13 cellular contexts compared by ENCODE assay signal in genomic region chr19:8396185-8396562, GRCh38. TPM values are rescaled to one million over a fixed set of nuclear protein-coding genes. Genes with fewer than 3 reads are reported as not detected.
DNase-seq lines count a peak whose midpoint lies in the region; ATAC-seq and TF ChIP-seq lines count a peak whose summit lies in the region.
"Had no signal": no experiment of that assay in that cellular context is flagged by ENCODE, and none has a peak within 500 bp of the region (broad histone marks: within the 10 kb centered on the region; RNA-seq: fewer than 3 reads in every experiment).

No MANE protein-coding gene starts in this region.

- no peak for ATAC-seq in SK-N-SH treated with all-trans-retinoic acid at 6 μM for 48 hours

- no peaks in the 10 kb centered on the region for H3K9me2 ChIP-seq in SK-N-SH

- 95% methylated on average over 7 of the region's 7 CpGs for WGBS in SK-N-SH (ENCODE audit: low lambda C conversion rate)
- WGBS in endodermal cell (ENCODE audit: insufficient coverage in 1 of 2, insufficient read length in 1 of 2), 2 experiments: 76 to 81% methylated on average over 7 of the region's 7 CpGs
- no CpG with 5 or more reads among the region's 7 CpGs for WGBS in trophoblast cell (ENCODE audit: extremely low coverage, insufficient coverage, insufficient read length)

- no peaks in the 10 kb centered on the region for H3K36me3 Mint-ChIP-seq in IgD-negative memory B cell
- peaks cover 37% of the 10 kb centered on the region for H3K36me3 Mint-ChIP-seq in endodermal cell (ENCODE audit: low read depth)

- H3K4me3 Mint-ChIP-seq in IgD-negative memory B cell: peak overlapping the region in 1 of 4 donors; percentile 14
- H3K4me3 Mint-ChIP-seq in endodermal cell: no peak overlapping the region

- peak overlapping the region; percentile 48 for H3K4ac ChIP-seq in trophoblast cell (ENCODE audit: low read depth, low read length)

- peaks cover 75% of the 10 kb centered on the region for H4K20me1 ChIP-seq in SK-N-SH (ENCODE audit: insufficient read depth)

- H3K4me3 ChIP-seq in SK-N-SH (ENCODE audit: low read depth in 2 of 2, low read length in 1 of 2): no peak overlapping the region
- H3K4me3 ChIP-seq in endodermal cell (ENCODE audit: low read length): no peak overlapping the region
- H3K4me3 ChIP-seq in trophoblast cell (ENCODE audit: low read depth, low read length): no peak overlapping the region
- H3K4me3 ChIP-seq in brain microvascular endothelial cell (ENCODE audit: low read depth, low read length): no peak overlapping the region
- H3K4me3 ChIP-seq: ascending aorta, GM12878, heart left ventricle had no signal

- H3K27me3 Mint-ChIP-seq in IgD-negative memory B cell (no peaks in the 10 kb centered on the region), endodermal cell (ENCODE audit: insufficient read depth) (no peaks in the 10 kb centered on the region)
- H3K27me3 Mint-ChIP-seq: T-cell had no signal

- H2BK12ac ChIP-seq in trophoblast cell (ENCODE audit: low read length): no peak overlapping the region

- H3K79me2 ChIP-seq in SK-N-SH (ENCODE audit: insufficient read depth) (peaks cover 85% of the 10 kb centered on the region), trophoblast cell (ENCODE audit: control insufficient read depth, insufficient read depth, low read length, poor library complexity) (peaks cover 19% of the 10 kb centered on the region)

- no peak for TF ChIP-seq RAD21 in SK-N-SH (IDR thresholded peaks at IDR 0.05; ENCODE audit: low read length)

- TF ChIP-seq EP300 in SK-N-SH (IDR thresholded peaks at IDR 0.05; ENCODE audit: borderline replicate concordance in 1 of 2, low read depth in 1 of 2, low read length in 1 of 2): no peak

- H3K14ac ChIP-seq in trophoblast cell (ENCODE audit: low read length): no peak overlapping the region

- no peak for TF ChIP-seq CTCF in SK-N-SH (IDR thresholded peaks at IDR 0.05)
- no peak for TF ChIP-seq CTCF in endodermal cell (conservative IDR thresholded peaks at IDR 0.05)
- no peak for TF ChIP-seq CTCF in brain microvascular endothelial cell (IDR thresholded peaks at IDR 0.05; ENCODE audit: low read depth, low read length, missing control alignments)

- H3K27ac ChIP-seq in SK-N-SH (ENCODE audit: low read depth in 2 of 2, low read length in 1 of 2): no peak overlapping the region
- H3K27ac ChIP-seq in endodermal cell (ENCODE audit: low read depth, low read length): no peak overlapping the region
- H3K27ac ChIP-seq in trophoblast cell (ENCODE audit: low read depth, low read length): no peak overlapping the region
- no peak overlapping the region for H3K27ac ChIP-seq in brain microvascular endothelial cell
- H3K27ac ChIP-seq: ascending aorta had no signal

- H3K4me1 ChIP-seq in SK-N-SH (ENCODE audit: control insufficient read depth in 1 of 2, insufficient read depth in 2 of 2, low read depth in 1 of 2, low read length in 1 of 2): peaks cover 7 to 31% of the 10 kb centered on the region in 2 experiments; a peak in 2 of 4 replicates
- H3K4me1 ChIP-seq in endodermal cell (ENCODE audit: control insufficient read depth, insufficient read depth, low read length): peaks cover 9% of the 10 kb centered on the region
- H3K4me1 ChIP-seq in trophoblast cell (ENCODE audit: control insufficient read depth in 1 of 2, insufficient read depth in 2 of 2, low read length in 2 of 2): peaks cover 23 to 24% of the 10 kb centered on the region in 2 experiments

- no peak overlapping the region for H2BK5ac ChIP-seq in trophoblast cell (ENCODE audit: low read depth, low read length, poor library complexity)

- no peak overlapping the region for H4K8ac ChIP-seq in trophoblast cell (ENCODE audit: low read depth, low read length)

- H3F3A ChIP-seq in SK-N-SH (replicated peaks; ENCODE audit: insufficient read depth): peaks cover under 1% of the 10 kb centered on the region

- H3K4me2 ChIP-seq in SK-N-SH (no peak overlapping the region), trophoblast cell (ENCODE audit: low read length) (no peak overlapping the region)

- H3K4me1 Mint-ChIP-seq in IgD-negative memory B cell (peaks cover 4 to 21% (median 15%) of the 10 kb centered on the region in 3 donors), endodermal cell (peaks cover 8% of the 10 kb centered on the region)

- no peak overlapping the region for H4K12ac ChIP-seq in trophoblast cell (ENCODE audit: low read depth, low read length)

- H3K27ac Mint-ChIP-seq in IgD-negative memory B cell (peak overlapping the region in 2 of 3 donors; percentile 32 to 81), endodermal cell (peak overlapping the region; percentile 70)

- H3K27me3 ChIP-seq in SK-N-SH (ENCODE audit: insufficient read depth) (no peaks in the 10 kb centered on the region), endodermal cell (ENCODE audit: control insufficient read depth, insufficient read depth, low read length, poor library complexity, severe bottlenecking) (no peaks in the 10 kb centered on the region), trophoblast cell (ENCODE audit: insufficient read depth, low read length) (no peaks in the 10 kb centered on the region), brain microvascular endothelial cell (replicated peaks) (no peaks in the 10 kb centered on the region)
- H3K27me3 ChIP-seq: ascending aorta, heart left ventricle had no signal

- H2AK5ac ChIP-seq in trophoblast cell (ENCODE audit: low read length): no peak overlapping the region

- POLR2A ChIA-PET in SK-N-SH (lab: Yijun Ruan, JAX): no interaction called here

- H3K36me3 ChIP-seq in SK-N-SH (replicated peaks in 1 of 2; ENCODE audit: control insufficient read depth in 1 of 2, insufficient read depth in 2 of 2, low read length in 1 of 2) (peaks cover 0 to 7% of the 10 kb centered on the region in 2 experiments), endodermal cell (ENCODE audit: control insufficient read depth, insufficient read depth, low read length) (peaks cover 13% of the 10 kb centered on the region), trophoblast cell (ENCODE audit: control insufficient read depth in 1 of 2, insufficient read depth in 2 of 2, low read length in 2 of 2) (peaks cover 12 to 15% of the 10 kb centered on the region in 2 experiments), brain microvascular endothelial cell (replicated peaks) (peaks cover 10% of the 10 kb centered on the region)

- H4K91ac ChIP-seq in trophoblast cell (ENCODE audit: low read depth, low read length): no peak overlapping the region

- no peak overlapping the region for H3K18ac ChIP-seq in trophoblast cell (ENCODE audit: low read length)

- H3K9ac ChIP-seq in SK-N-SH: no peak overlapping the region
- H3K9ac ChIP-seq in endodermal cell (ENCODE audit: extremely low read depth, low read length, poor library complexity, severe bottlenecking): no peak overlapping the region
- no peak overlapping the region for H3K9ac ChIP-seq in trophoblast cell (ENCODE audit: low read length)

- H3K9me3 Mint-ChIP-seq in IgD-negative memory B cell (peaks cover 0 to 2% (median 0%) of the 10 kb centered on the region in 3 donors), endodermal cell (no peaks in the 10 kb centered on the region)
- H3K9me3 Mint-ChIP-seq: T-cell had no signal

- no peak overlapping the region for H2BK120ac ChIP-seq in trophoblast cell (ENCODE audit: insufficient read depth, low read length, poor library complexity)

- H3K9me3 ChIP-seq in SK-N-SH (no peaks in the 10 kb centered on the region), endodermal cell (ENCODE audit: control insufficient read depth, low read length) (no peaks in the 10 kb centered on the region), trophoblast cell (ENCODE audit: insufficient read depth, low read depth, low read length) (no peaks in the 10 kb centered on the region)
- H3K9me3 ChIP-seq: ascending aorta, heart left ventricle had no signal

- peaks cover 3% of the 10 kb centered on the region for H3K79me1 ChIP-seq in trophoblast cell (ENCODE audit: low read length)

- DNase-seq in SK-N-SH: peak; percentile 14
- no peak for DNase-seq in endodermal cell
- no peak for DNase-seq in trophoblast cell
- no peak for DNase-seq in NCI-H524 treated with DMSO at 0.1 percent for 48 hours (lab: John Stamatoyannopoulos, UW)
- no peak for DNase-seq in superior temporal gyrus (ENCODE audit: extremely low spot score)
- no peak for DNase-seq in brain microvascular endothelial cell
- DNase-seq: GDM1 had no signal

- H2AFZ ChIP-seq in SK-N-SH (ENCODE audit: low read depth) (no peak overlapping the region), trophoblast cell (ENCODE audit: insufficient read depth, low read length, poor library complexity) (no peak overlapping the region)

- in situ Hi-C loops in brain microvascular endothelial cell (cut with HindIII; ENCODE audit: low pct_ligation_motif_present, low sequenced_read_pairs): no loop called here

- H3K23ac ChIP-seq in trophoblast cell (ENCODE audit: low read length): no peak overlapping the region

- CTCF ChIA-PET in SK-N-SH (lab: Yijun Ruan, JAX): interaction anchor here (0.9 to 8.0 kb wide), 3 partner anchors 9 to 42 kb away, joined by 3 to 78 read pairs (median 5); no protein-coding TSS in a partner anchor

RNA-seq across cellular contexts. Expression of gene RAB11B, which starts 6.0 kb away (rescaled TPM):
- polyA plus RNA-seq in SK-N-SH (2012; rRNA removed): 70.5 and 127 TPM in 2 replicates
- polyA plus RNA-seq in SK-N-SH (2012; cell fraction: cytosol; rRNA removed): 50.5 and 81.5 TPM in 2 replicates
- polyA plus RNA-seq in SK-N-SH (2012; cell fraction: nucleus; rRNA removed): 241 and 251 TPM in 2 replicates
- polyA plus RNA-seq in IgD-negative memory B cell: 96.8 TPM
- total RNA-seq in endodermal cell: 100 to 1,000 TPM; 137 to 146 TPM
- polyA plus RNA-seq in endodermal cell (2013, experiment 1 of 2): 116 TPM
- polyA plus RNA-seq in endodermal cell (2013, experiment 2 of 2): 110 TPM
- 124 and 125 TPM in 2 replicates for polyA plus RNA-seq in trophoblast cell (2013)

RNA-seq across cellular contexts. Expression of gene MARCHF2, which starts 16.9 kb away (rescaled TPM):
- polyA plus RNA-seq in SK-N-SH (2012; rRNA removed): 52.9 and 57.2 TPM in 2 replicates
- 22.9 and 46.6 TPM in 2 replicates for polyA plus RNA-seq in SK-N-SH (2012; cell fraction: cytosol; rRNA removed)
- 52.6 and 71.9 TPM in 2 replicates for polyA plus RNA-seq in SK-N-SH (2012; cell fraction: nucleus; rRNA removed)
- polyA plus RNA-seq in IgD-negative memory B cell: 35.9 TPM
- total RNA-seq in endodermal cell: 10 to 100 TPM; 31.8 to 35.9 TPM
- polyA plus RNA-seq in endodermal cell (2013, experiment 1 of 2): 21.8 TPM
- 20.4 TPM for polyA plus RNA-seq in endodermal cell (2013, experiment 2 of 2)
- polyA plus RNA-seq in trophoblast cell (2013): 22.2 and 22.7 TPM in 2 replicates

RNA-seq across cellular contexts. Expression of gene ANGPTL4, which starts 32.2 kb away (rescaled TPM):
- 62.5 and 71.2 TPM in 2 replicates for polyA plus RNA-seq in SK-N-SH (2012; rRNA removed)
- 25.9 and 37.6 TPM in 2 replicates for polyA plus RNA-seq in SK-N-SH (2012; cell fraction: cytosol; rRNA removed)
- 181 and 394 TPM in 2 replicates for polyA plus RNA-seq in SK-N-SH (2012; cell fraction: nucleus; rRNA removed)
- not detected for polyA plus RNA-seq in IgD-negative memory B cell
- total RNA-seq in endodermal cell: 10 to 100 TPM; 10.9 to 13.2 TPM
- 4.2 TPM for polyA plus RNA-seq in endodermal cell (2013, experiment 1 of 2)
- 2.9 TPM for polyA plus RNA-seq in endodermal cell (2013, experiment 2 of 2)
- polyA plus RNA-seq in trophoblast cell (2013): 4.1 and 4.3 TPM in 2 replicates
- total RNA-seq: GM12878 had no signal

RNA-seq across cellular contexts. Expression of gene HNRNPM, which starts 48.6 kb away (rescaled TPM):
- polyA plus RNA-seq in SK-N-SH (2012; rRNA removed) (178 and 205 TPM in 2 replicates), IgD-negative memory B cell (210 TPM)
- polyA plus RNA-seq in SK-N-SH (2012; cell fraction: cytosol; rRNA removed): 181 and 182 TPM in 2 replicates
- 161 and 269 TPM in 2 replicates for polyA plus RNA-seq in SK-N-SH (2012; cell fraction: nucleus; rRNA removed)
- total RNA-seq in endodermal cell: 100 to 1,000 TPM; 271 to 370 TPM
- polyA plus RNA-seq in endodermal cell (2013, experiment 1 of 2): 198 TPM
- 223 TPM for polyA plus RNA-seq in endodermal cell (2013, experiment 2 of 2)
- polyA plus RNA-seq in trophoblast cell (2013): 145 and 148 TPM in 2 replicates

RNA-seq across cellular contexts. Expression of gene KANK3, which starts 53.1 kb away (rescaled TPM):
- polyA plus RNA-seq in SK-N-SH (2012; rRNA removed): 0.51 and 0.91 TPM in 2 replicates
- 0.12 and 0.17 TPM in 2 replicates for polyA plus RNA-seq in SK-N-SH (2012; cell fraction: cytosol; rRNA removed)
- polyA plus RNA-seq in SK-N-SH (2012; cell fraction: nucleus; rRNA removed): 1.5 and 1.7 TPM in 2 replicates
- not detected for polyA plus RNA-seq in IgD-negative memory B cell
- 1 to 10 TPM; 2.3 to 2.6 TPM for total RNA-seq in endodermal cell
- 1.6 TPM for polyA plus RNA-seq in endodermal cell (2013, experiment 1 of 2)
- 1.4 TPM for polyA plus RNA-seq in endodermal cell (2013, experiment 2 of 2)
- 0.60 and 0.90 TPM in 2 replicates for polyA plus RNA-seq in trophoblast cell (2013)

Comparison
In these comparisons a context has a peak if more than half of its experiments do, and no peak if none do; other contexts are left out.
1. RNA of gene ANGPTL4, which starts 32.2 kb away (polyA plus RNA-seq): 25.9 to 394 TPM in SK-N-SH; not detected in IgD-negative memory B cell (single experiment); every median in the first group is over 10 times any median in the second.